8 cellular contexts compared by ENCODE assay signal in the genomic region with DNA sequence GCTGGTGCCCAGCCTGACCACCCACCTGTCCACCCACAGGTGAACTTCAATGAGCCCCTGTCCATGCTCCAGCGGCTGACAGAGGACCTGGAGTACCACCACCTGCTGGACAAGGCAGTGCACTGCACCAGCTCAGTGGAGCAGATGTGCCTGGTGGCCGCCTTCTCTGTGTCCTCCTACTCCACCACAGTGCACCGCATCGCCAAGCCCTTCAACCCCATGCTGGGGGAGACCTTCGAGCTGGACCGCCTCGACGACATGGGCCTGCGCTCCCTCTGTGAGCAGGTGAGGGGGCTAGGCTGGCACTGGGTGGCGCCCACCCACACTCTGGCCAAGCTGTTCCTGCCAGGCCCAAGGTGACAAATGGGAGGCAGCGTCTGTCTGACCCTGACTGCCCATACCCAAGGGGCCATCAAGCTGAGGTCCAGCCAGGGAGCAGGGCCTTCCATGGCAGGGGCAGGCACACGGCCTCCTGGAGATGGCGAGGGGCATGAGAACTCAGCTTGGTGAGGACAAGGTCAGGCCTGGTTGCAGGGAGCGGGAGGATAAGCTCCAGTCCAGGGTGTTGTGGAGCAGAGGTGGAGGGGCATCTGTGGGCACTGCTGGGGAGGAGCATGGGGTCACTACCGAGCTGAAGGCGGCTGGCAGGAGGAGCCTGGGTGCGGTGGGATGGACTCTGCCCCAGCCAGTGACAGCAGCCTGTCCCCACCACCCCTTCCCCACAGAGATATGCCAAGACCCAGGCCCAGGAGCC.
DNase-seq lines count a peak whose midpoint lies in the region; ATAC-seq and TF ChIP-seq lines count a peak whose summit lies in the region.

No MANE protein-coding gene starts in this region.

- no peaks in the 10 kb centered on the region for H3K27me3 ChIP-seq in BE2C

- no peaks in the 10 kb centered on the region for H3K36me3 Mint-ChIP-seq in activated CD4-positive, alpha-beta T cell treated with anti-CD3 and anti-CD28 coated beads, Interleukin-2, amount 10 ng/mL, durations not matched to agents 24 days and 14 days (ENCODE audit: low read depth)
- no peaks in the 10 kb centered on the region for H3K36me3 Mint-ChIP-seq in neural crest cell (ENCODE audit: low read depth)

- intact Hi-C loops in activated CD4-positive, alpha-beta T cell treated with anti-CD3 and anti-CD28 coated beads, Interleukin-2, amount 10 ng/mL, durations not matched to agents 24 days and 14 days (cut with micrococcal nuclease), result loop anchor here (5.0 kb wide), 1 partner anchor 129 kb away; no protein-coding TSS in a partner anchor

- POLR2A ChIA-PET in HEK293T (lab: Yijun Ruan, JAX), result no interaction called here

- no peaks in the 10 kb centered on the region for H3K9me3 ChIP-seq in BE2C

- peaks cover 13% of the 10 kb centered on the region for H3K4me1 Mint-ChIP-seq in activated CD4-positive, alpha-beta T cell treated with anti-CD3 and anti-CD28 coated beads, Interleukin-2, amount 10 ng/mL, durations not matched to agents 24 days and 14 days
- no peaks in the 10 kb centered on the region for H3K4me1 Mint-ChIP-seq in neural crest cell

- H3K27ac Mint-ChIP-seq in activated CD4-positive, alpha-beta T cell treated with anti-CD3 and anti-CD28 coated beads, Interleukin-2, amount 10 ng/mL, durations not matched to agents 24 days and 14 days, result no peak overlapping the region
- no peak overlapping the region for H3K27ac Mint-ChIP-seq in neural crest cell (ENCODE audit: unreplicated experiment)

- H3K4me3 ChIP-seq in BE2C (ENCODE audit: low read depth, low read length), result no peak overlapping the region

- H3K36me3 ChIP-seq in BE2C, result no peaks in the 10 kb centered on the region

- no peaks in the 10 kb centered on the region for H3K9me3 Mint-ChIP-seq in activated CD4-positive, alpha-beta T cell treated with anti-CD3 and anti-CD28 coated beads, Interleukin-2, amount 10 ng/mL, durations not matched to agents 24 days and 14 days
- no peaks in the 10 kb centered on the region for H3K9me3 Mint-ChIP-seq in neural crest cell

- CTCF ChIA-PET in HEK293T (lab: Yijun Ruan, JAX), result interaction anchor here (0.6 to 1.2 kb wide), 6 partner anchors 11 to 352 kb away, joined by 3 to 4 read pairs (median 4); no protein-coding TSS in a partner anchor

- no peaks in the 10 kb centered on the region for H3K27me3 Mint-ChIP-seq in activated CD4-positive, alpha-beta T cell treated with anti-CD3 and anti-CD28 coated beads, Interleukin-2, amount 10 ng/mL, durations not matched to agents 24 days and 14 days
- H3K27me3 Mint-ChIP-seq in neural crest cell (ENCODE audit: low read depth), result no peaks in the 10 kb centered on the region

- TF ChIP-seq CTCF in BE2C (IDR thresholded peaks at IDR 0.05; ENCODE audit: low read depth, low read length) (peak; percentile 77), neural crest cell (conservative IDR thresholded peaks at IDR 0.05) (peak; percentile 74)

- ATAC-seq in HG02970 (IDR thresholded peaks at IDR 0.05; ENCODE audit: low FRiP score, unreplicated experiment), result no peak

- TF ChIP-seq POLR2A in erythroblast (IDR thresholded peaks at IDR 0.05; ENCODE audit: low read length), result no peak

- H3K4me3 Mint-ChIP-seq in activated CD4-positive, alpha-beta T cell treated with anti-CD3 and anti-CD28 coated beads, Interleukin-2, amount 10 ng/mL, durations not matched to agents 24 days and 14 days, result no peak overlapping the region
- no peak overlapping the region for H3K4me3 Mint-ChIP-seq in neural crest cell

- DNase-seq in BE2C, result peak; percentile 59
- DNase-seq in HEK293T (ENCODE audit: extremely low spot score), result peak; percentile 78
- peak; percentile 76 for DNase-seq in activated CD4-positive, alpha-beta T cell treated with anti-CD3 and anti-CD28 coated beads, Interleukin-2, amount 10 ng/mL, durations not matched to agents 24 days and 14 days
- peak; percentile 39 to 58 for DNase-seq in erythroblast (lab: John Stamatoyannopoulos, UW)
- DNase-seq in neural crest cell (ENCODE audit: low read depth, low spot score), result peak; percentile 36
- no peak for DNase-seq in NCI-H774 (lab: John Stamatoyannopoulos, UW)
- no peak for DNase-seq in NCI-H345 (lab: John Stamatoyannopoulos, UW)

- H3K4me1 ChIP-seq in BE2C, result no peaks in the 10 kb centered on the region

TF ChIP-seq in HEK293T, 16 proteins besides CTCF, POLR2A, EP300 and RAD21:
- peak; percentile 84; the same call in 1 of the 2 replicates for TF ChIP-seq HDGF (IDR thresholded peaks at IDR 0.05; ENCODE audit: borderline replicate concordance)
- no peak for TF ChIP-seq TARDBP (IDR thresholded peaks at IDR 0.05)

Comparison
In these comparisons a context has a peak if more than half of its experiments do, and no peak if none do; other contexts are left out.
1. DNase-seq: peak in BE2C (single experiment), HEK293T (single experiment), activated CD4-positive, alpha-beta T cell treated with anti-CD3 and anti-CD28 coated beads, Interleukin-2, amount 10 ng/mL, durations not matched to agents 24 days and 14 days (single experiment), erythroblast (2 of 2) and neural crest cell (single experiment); none in NCI-H774 (single experiment) and NCI-H345 (single experiment).